Comparison of ENCODE assay signal across 9 cellular contexts in the genomic region with DNA sequence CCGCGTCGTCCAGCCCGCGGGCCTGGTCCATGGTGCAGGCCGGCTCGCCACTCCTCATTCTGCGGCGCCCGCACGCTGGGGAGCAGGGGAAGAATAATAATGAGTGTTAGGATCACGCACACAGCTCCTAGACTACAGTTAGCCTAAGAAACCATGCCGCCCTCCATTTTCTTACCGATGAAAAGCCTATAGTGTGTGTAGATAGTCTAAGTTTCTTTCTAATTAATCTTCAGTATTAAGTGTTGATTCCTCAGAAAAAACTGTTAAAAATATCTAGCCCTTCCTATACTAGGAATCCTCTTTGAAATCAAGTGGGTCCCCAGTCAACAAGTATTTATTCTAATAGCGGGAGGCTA. TPM values are rescaled to one million over a fixed set of nuclear protein-coding genes. Genes with fewer than 3 reads are reported as not detected.
DNase-seq lines count a peak whose midpoint lies in the region; ATAC-seq and TF ChIP-seq lines count a peak whose summit lies in the region.
"Had no signal": no experiment of that assay in that cellular context is flagged by ENCODE, and none has a peak within 500 bp of the region (broad histone marks: within the 10 kb centered on the region; RNA-seq: fewer than 3 reads in every experiment).

No MANE protein-coding gene starts in this region.

- no peak for ATAC-seq in central memory CD8-positive, alpha-beta T cell (replicated peaks; ENCODE audit: extremely low read depth, poor library complexity, severe bottlenecking)
- ATAC-seq in natural killer cell (no peak), GM18502 (IDR thresholded peaks at IDR 0.05; ENCODE audit: poor library complexity, unreplicated experiment) (no peak), HG03442 (IDR thresholded peaks at IDR 0.05; ENCODE audit: unreplicated experiment) (no peak)

- H3K4me1 Mint-ChIP-seq in central memory CD8-positive, alpha-beta T cell, result peaks cover 8% of the 10 kb centered on the region
- H3K4me1 Mint-ChIP-seq in natural killer cell, result peaks cover 0 to 5% of the 10 kb centered on the region in 2 donors

- no peaks in the 10 kb centered on the region for H3K79me2 ChIP-seq in ACC112 (ENCODE audit: control insufficient read depth, insufficient read depth, low read length, unreplicated experiment)

- intact Hi-C loops in natural killer cell (cut with micrococcal nuclease), result loop anchor here (1.0 kb wide), 1 partner anchor 209 kb away; no protein-coding TSS in a partner anchor

- H3K27me3 Mint-ChIP-seq in central memory CD8-positive, alpha-beta T cell, result no peaks in the 10 kb centered on the region
- H3K27me3 Mint-ChIP-seq in natural killer cell (ENCODE audit: low read depth in 2 of 2), result no peaks in the 10 kb centered on the region

- no peak overlapping the region for H3K27ac ChIP-seq in ACC112 (ENCODE audit: low read depth, low read length)

- no peak overlapping the region for H2AFZ ChIP-seq in ACC112 (ENCODE audit: low read length, unreplicated experiment)

- DNase-seq in HFF-Myc (ENCODE audit: extremely low read depth, low read depth), result no peak
- DNase-seq in central memory CD8-positive, alpha-beta T cell (ENCODE audit: low spot score in 2 of 2), result no peak
- DNase-seq in natural killer cell, result no peak
- DNase-seq in NCI-H524 (lab: John Stamatoyannopoulos, UW), result no peak
- no peak for DNase-seq in stimulated activated CD4-positive, alpha-beta T cell treated with anti-CD3 and anti-CD28 coated beads, Interleukin-2, amount 100 ng/mL, for 24 hours
- DNase-seq: GF-D8 had no signal

- peaks cover 3% of the 10 kb centered on the region for H3K4me1 ChIP-seq in ACC112 (ENCODE audit: control insufficient read depth, insufficient read depth, low read length, unreplicated experiment)

- no peaks in the 10 kb centered on the region for H3K36me3 ChIP-seq in ACC112 (ENCODE audit: insufficient read depth, low read length)

- no peak for TF ChIP-seq CTCF in HFF-Myc (IDR thresholded peaks at IDR 0.05; ENCODE audit: low read depth, low read length, missing control alignments)
- TF ChIP-seq CTCF in natural killer cell (IDR thresholded peaks at IDR 0.05), result no peak

- H3K4me3 Mint-ChIP-seq in central memory CD8-positive, alpha-beta T cell, result peak overlapping the region; percentile 49
- peak overlapping the region; percentile 84 for H3K4me3 Mint-ChIP-seq in natural killer cell

- H3K4me3 ChIP-seq in ACC112 (ENCODE audit: low read depth, low read length), result peak overlapping the region; percentile 77
- H3K4me3 ChIP-seq in HFF-Myc (replicated peaks; ENCODE audit: low read depth, low read length), result peak overlapping the region; percentile 20; the same call in 1 of the 2 replicates

- no peak overlapping the region for H3K27ac Mint-ChIP-seq in central memory CD8-positive, alpha-beta T cell (ENCODE audit: low read depth)
- no peak overlapping the region for H3K27ac Mint-ChIP-seq in natural killer cell

- H3K36me3 Mint-ChIP-seq in central memory CD8-positive, alpha-beta T cell (ENCODE audit: insufficient read depth), result peaks cover 3% of the 10 kb centered on the region
- no peaks in the 10 kb centered on the region for H3K36me3 Mint-ChIP-seq in natural killer cell

- H3K9me3 Mint-ChIP-seq in central memory CD8-positive, alpha-beta T cell, result no peaks in the 10 kb centered on the region
- no peaks in the 10 kb centered on the region for H3K9me3 Mint-ChIP-seq in natural killer cell

- H3K27me3 ChIP-seq in ACC112 (ENCODE audit: insufficient read depth, low read length), result no peaks in the 10 kb centered on the region

RNA-seq across cellular contexts. Expression of a gene that starts 9.3 kb away (rescaled TPM):
- 1 to 10 TPM; 2.6 to 4.0 (median 3.2) TPM for total RNA-seq in natural killer cell

RNA-seq across cellular contexts. Expression of a gene that starts 47.6 kb away (rescaled TPM):
- total RNA-seq in natural killer cell, result 10 to 100 TPM; 13.0 to 22.6 (median 15.0) TPM
